Comparison of ENCODE assay signal across 12 cellular contexts in genomic region chr5:128227984-128228383, GRCh38.
DNase-seq lines count a peak whose midpoint lies in the region; ATAC-seq, FAIRE-seq and TF ChIP-seq lines count a peak whose summit lies in the region.
"Had no signal": no experiment of that assay in that cellular context is flagged by ENCODE, and none has a peak within 500 bp of the region (broad histone marks: within the 10 kb centered on the region; RNA-seq: fewer than 3 reads in every experiment).

No MANE protein-coding gene starts in this region.

- peak overlapping the region; percentile 51 for H3K27ac ChIP-seq in brain microvascular endothelial cell
- H3K27ac ChIP-seq: neutrophil had no signal

- no peaks in the 10 kb centered on the region for H3K27me3 ChIP-seq in brain microvascular endothelial cell (replicated peaks)
- H3K27me3 ChIP-seq: neutrophil had no signal

- H3K4me1 ChIP-seq in mucosa of descending colon (ENCODE audit: low read depth) = no peaks in the 10 kb centered on the region
- H3K4me1 ChIP-seq: Caco-2 had no signal

- no peaks in the 10 kb centered on the region for H3K9me3 Mint-ChIP-seq in T-cell

- ATAC-seq in mucosa of descending colon = peak; percentile 41
- ATAC-seq in T-cell (replicated peaks in 1 of 4) = no peak

- H3K27me3 Mint-ChIP-seq in T-cell = peaks cover 0 to 4% of the 10 kb centered on the region in 2 donors

- H3K27ac Mint-ChIP-seq in T-cell = no peak overlapping the region

- DNase-seq in AG09309 (ENCODE audit: low read depth) = peak; percentile 75
- peak; percentile 74 for DNase-seq in HS-27A (ENCODE audit: low read depth)
- DNase-seq in brain microvascular endothelial cell = peak; percentile 91
- no peak for DNase-seq in mucosa of descending colon
- DNase-seq in activated naive CD4-positive, alpha-beta T cell treated with anti-CD3 and anti-CD28 coated beads, Interleukin-2, amount 50 U/mL, for 16 hours = no peak
- no peak for DNase-seq in T-cell
- DNase-seq in activated CD8-positive, alpha-beta memory T cell treated with anti-CD3 and anti-CD28 coated beads, Interleukin-2, amount 50 U/mL, for 48 hours = no peak
- DNase-seq in GM12891 (ENCODE audit: insufficient read length, low spot score) = no peak
- DNase-seq: Caco-2, SHP77 had no signal

- POLR2A ChIA-PET in T-cell (lab: Charles Lee) = no interaction called here

- in situ Hi-C loops in brain microvascular endothelial cell (cut with HindIII; ENCODE audit: low pct_ligation_motif_present, low sequenced_read_pairs) = loop anchor here (25.0 kb wide), 1 partner anchor 259 kb away; no protein-coding TSS in a partner anchor

- no peak overlapping the region for H3K4me3 Mint-ChIP-seq in T-cell

- FAIRE-seq in GM12891 (lab: Jason Lieb, UNC) = no peak
- FAIRE-seq: colon had no signal

- H3K36me3 ChIP-seq in brain microvascular endothelial cell (replicated peaks) (no peaks in the 10 kb centered on the region), mucosa of descending colon (ENCODE audit: low read depth) (no peaks in the 10 kb centered on the region)
- H3K36me3 ChIP-seq: neutrophil had no signal

- no peak overlapping the region for H3K4me3 ChIP-seq in AG09309 (ENCODE audit: control insufficient read depth, low read depth, low read length)
- H3K4me3 ChIP-seq in brain microvascular endothelial cell (ENCODE audit: low read depth, low read length) = no peak overlapping the region
- no peak overlapping the region for H3K4me3 ChIP-seq in mucosa of descending colon

- TF ChIP-seq CTCF in AG09309 (IDR thresholded peaks at IDR 0.05; ENCODE audit: control insufficient read depth, insufficient read depth, low read depth, low read length, missing control alignments) (no peak), brain microvascular endothelial cell (IDR thresholded peaks at IDR 0.05; ENCODE audit: low read depth, low read length, missing control alignments) (no peak), mucosa of descending colon (IDR thresholded peaks at IDR 0.05) (no peak)

- intact Hi-C loops in mucosa of descending colon (cut with DNase I, micrococcal nuclease) = no loop called here

- CTCF ChIA-PET in T-cell (lab: Charles Lee) = no interaction called here

- no peaks in the 10 kb centered on the region for H3K4me1 Mint-ChIP-seq in T-cell

- no peak for TF ChIP-seq POLR2A in GM12891 (IDR thresholded peaks at IDR 0.05; ENCODE audit: low read depth, low read length)

- H3K36me3 Mint-ChIP-seq in T-cell = no peaks in the 10 kb centered on the region

- H3K9me3 ChIP-seq in mucosa of descending colon = no peaks in the 10 kb centered on the region
- H3K9me3 ChIP-seq: Caco-2, neutrophil had no signal

TF ChIP-seq in GM12891, 5 proteins besides CTCF, POLR2A, EP300 and RAD21:
- TF ChIP-seq POU2F2 (IDR thresholded peaks at IDR 0.05; ENCODE audit: low read depth, low read length) = no peak
- no peak for TF ChIP-seq SPI1 (IDR thresholded peaks at IDR 0.05; ENCODE audit: low read depth, low read length)
- TF ChIP-seq TAF1 (IDR thresholded peaks at IDR 0.05; ENCODE audit: low read depth, low read length) = no peak
- TF ChIP-seq PAX5 (IDR thresholded peaks at IDR 0.05; ENCODE audit: insufficient read depth, low read length, severe bottlenecking) = no peak
- no peak for TF ChIP-seq POLR2AphosphoS5 (IDR thresholded peaks at IDR 0.05; ENCODE audit: low read depth, low read length)
TF ChIP-seq in GM12891: peak in this region for 0.

Comparison
In these comparisons a context has a peak if more than half of its experiments do, and no peak if none do; other contexts are left out.
1. DNase-seq: peak in AG09309 (single experiment), HS-27A (single experiment) and brain microvascular endothelial cell (single experiment); none in mucosa of descending colon (0 of 3), activated naive CD4-positive, alpha-beta T cell treated with anti-CD3 and anti-CD28 coated beads, Interleukin-2, amount 50 U/mL, for 16 hours (single experiment), T-cell (0 of 34), activated CD8-positive, alpha-beta memory T cell treated with anti-CD3 and anti-CD28 coated beads, Interleukin-2, amount 50 U/mL, for 48 hours (single experiment) and GM12891 (single experiment).